In genomic region chr5:178210073-178210526, GRCh38 we compare ENCODE assay signal across 20 cellular contexts. TPM values are rescaled to one million over a fixed set of nuclear protein-coding genes. Genes with fewer than 3 reads are reported as not detected.
A peak's percentile ranks its signal among the peaks of the same experiment; 100 is the strongest.
DNase-seq lines count a peak whose midpoint lies in the region; ATAC-seq and TF ChIP-seq lines count a peak whose summit lies in the region.
"Had no signal": no experiment of that assay in that cellular context is flagged by ENCODE, and none has a peak within 500 bp of the region (broad histone marks: within the 10 kb centered on the region; RNA-seq: fewer than 3 reads in every experiment).

No MANE protein-coding gene starts in this region.

- TF ChIP-seq CTCF in endodermal cell (conservative IDR thresholded peaks at IDR 0.05) = no peak

- no peaks in the 10 kb centered on the region for H3K9me3 Mint-ChIP-seq in activated naive CD4-positive, alpha-beta T cell treated with anti-CD3 and anti-CD28 coated beads, Interleukin-2, amount 50 U/mL, for 72 hours
- no peaks in the 10 kb centered on the region for H3K9me3 Mint-ChIP-seq in activated naive CD4-positive, alpha-beta T cell treated with anti-CD3 and anti-CD28 coated beads for 36 hours
- no peaks in the 10 kb centered on the region for H3K9me3 Mint-ChIP-seq in endodermal cell
- H3K9me3 Mint-ChIP-seq in stimulated activated naive B cell treated with anti-CD40 and anti-IgM and Interleukin-4, amounts not matched to agents 10 μg/mL and 1 μg/mL and 100 μg/mL, for 72 hours = no peaks in the 10 kb centered on the region
- H3K9me3 Mint-ChIP-seq: CD8-positive, alpha-beta T cell; naive thymus-derived CD4-positive, alpha-beta T cell; T-helper 2 cell treated with Interferon-gamma antibody and Interleukin-4, amounts not matched to agents 5 μg/mL and 100 μg/mL, for 36 hours had no signal

- peak overlapping the region; percentile 74 to 96 for H3K27ac Mint-ChIP-seq in activated naive CD4-positive, alpha-beta T cell treated with anti-CD3 and anti-CD28 coated beads, Interleukin-2, amount 50 U/mL, for 72 hours
- no peak overlapping the region for H3K27ac Mint-ChIP-seq in activated naive CD4-positive, alpha-beta T cell treated with anti-CD3 and anti-CD28 coated beads for 36 hours
- H3K27ac Mint-ChIP-seq in T-helper 17 cell (peak overlapping the region; percentile 47), endodermal cell (peak overlapping the region; percentile 30)
- peak overlapping the region; percentile 84 for H3K27ac Mint-ChIP-seq in stimulated activated naive B cell treated with anti-CD40 and anti-IgM and Interleukin-4, amounts not matched to agents 10 μg/mL and 1 μg/mL and 100 μg/mL, for 72 hours
- H3K27ac Mint-ChIP-seq: CD8-positive, alpha-beta T cell; T-helper 2 cell treated with Interferon-gamma antibody and Interleukin-4, amounts not matched to agents 5 μg/mL and 100 μg/mL, for 36 hours had no signal

- no peak overlapping the region for H3K27ac ChIP-seq in endodermal cell (ENCODE audit: low read depth, low read length)
- H3K27ac ChIP-seq: lower lobe of right lung, SJSA1, upper lobe of right lung had no signal

- H3K36me3 Mint-ChIP-seq in activated naive CD4-positive, alpha-beta T cell treated with anti-CD3 and anti-CD28 coated beads, Interleukin-2, amount 50 U/mL, for 72 hours = peaks cover 46 to 52% of the 10 kb centered on the region in 2 donors
- peaks cover 74% of the 10 kb centered on the region for H3K36me3 Mint-ChIP-seq in activated naive CD4-positive, alpha-beta T cell treated with anti-CD3 and anti-CD28 coated beads for 36 hours (ENCODE audit: low read depth)
- H3K36me3 Mint-ChIP-seq in T-helper 17 cell (ENCODE audit: low read depth) (peaks cover 10% of the 10 kb centered on the region), endodermal cell (ENCODE audit: low read depth) (peaks cover 85% of the 10 kb centered on the region)
- peaks cover 54 to 80% of the 10 kb centered on the region in 2 donors for H3K36me3 Mint-ChIP-seq in stimulated activated naive B cell treated with anti-CD40 and anti-IgM and Interleukin-4, amounts not matched to agents 10 μg/mL and 1 μg/mL and 100 μg/mL, for 72 hours

- H3K27me3 Mint-ChIP-seq in activated naive CD4-positive, alpha-beta T cell treated with anti-CD3 and anti-CD28 coated beads for 36 hours (ENCODE audit: low read depth) = no peaks in the 10 kb centered on the region
- no peaks in the 10 kb centered on the region for H3K27me3 Mint-ChIP-seq in T-helper 17 cell
- no peaks in the 10 kb centered on the region for H3K27me3 Mint-ChIP-seq in endodermal cell (ENCODE audit: insufficient read depth)
- H3K27me3 Mint-ChIP-seq in stimulated activated naive B cell treated with anti-CD40 and anti-IgM and Interleukin-4, amounts not matched to agents 10 μg/mL and 1 μg/mL and 100 μg/mL, for 72 hours = no peaks in the 10 kb centered on the region
- H3K27me3 Mint-ChIP-seq: naive thymus-derived CD4-positive, alpha-beta T cell had no signal

- H3K9me3 ChIP-seq in T-helper 17 cell (ENCODE audit: control insufficient read depth, low read length, poor library complexity, severe bottlenecking) (no peaks in the 10 kb centered on the region), endodermal cell (ENCODE audit: control insufficient read depth, low read length) (no peaks in the 10 kb centered on the region)
- H3K9me3 ChIP-seq: lower lobe of right lung, SJSA1, upper lobe of right lung had no signal

- no peak overlapping the region for H3K4me3 ChIP-seq in endodermal cell (ENCODE audit: low read length)
- H3K4me3 ChIP-seq: lower lobe of right lung, SJSA1, upper lobe of right lung had no signal

- CTCF ChIA-PET in activated naive CD4-positive, alpha-beta T cell treated with anti-CD3 and anti-CD28 coated beads for 36 hours (lab: Charles Lee) = no interaction called here

- H3K4me1 Mint-ChIP-seq in activated naive CD4-positive, alpha-beta T cell treated with anti-CD3 and anti-CD28 coated beads for 36 hours (ENCODE audit: low read depth) = peaks cover 37% of the 10 kb centered on the region
- peaks cover 39% of the 10 kb centered on the region for H3K4me1 Mint-ChIP-seq in T-helper 17 cell
- H3K4me1 Mint-ChIP-seq in endodermal cell = peaks cover 16% of the 10 kb centered on the region
- H3K4me1 Mint-ChIP-seq in stimulated activated naive B cell treated with anti-CD40 and anti-IgM and Interleukin-4, amounts not matched to agents 10 μg/mL and 1 μg/mL and 100 μg/mL, for 72 hours = peaks cover 42 to 69% of the 10 kb centered on the region in 2 donors

- no peaks in the 10 kb centered on the region for H3K27me3 ChIP-seq in endodermal cell (ENCODE audit: control insufficient read depth, insufficient read depth, low read length, poor library complexity, severe bottlenecking)
- H3K27me3 ChIP-seq: SJSA1, upper lobe of right lung had no signal

- no peak overlapping the region for H3K9ac ChIP-seq in endodermal cell (ENCODE audit: extremely low read depth, low read length, poor library complexity, severe bottlenecking)

- no peaks in the 10 kb centered on the region for H3K4me1 ChIP-seq in endodermal cell (ENCODE audit: control insufficient read depth, insufficient read depth, low read length)

- no peak for DNase-seq in activated naive CD4-positive, alpha-beta T cell treated with anti-CD3 and anti-CD28 coated beads, Interleukin-2, amount 50 U/mL, for 72 hours (ENCODE audit: low spot score in 2 of 2)
- no peak for DNase-seq in activated naive CD4-positive, alpha-beta T cell treated with anti-CD3 and anti-CD28 coated beads for 36 hours
- DNase-seq in T-helper 17 cell (no peak), endodermal cell (peak; percentile 47), NCI-H2171 (lab: John Stamatoyannopoulos, UW) (no peak)
- DNase-seq in stimulated activated naive B cell treated with anti-CD40 and anti-IgM and Interleukin-4, amounts not matched to agents 10 μg/mL and 1 μg/mL and 100 μg/mL, for 72 hours = no peak
- DNase-seq: activated naive CD4-positive, alpha-beta T cell treated with anti-CD3 and anti-CD28 coated beads, Interleukin-2, amount 50 U/mL, for 16 hours; CD8-positive, alpha-beta T cell; lower lobe of right lung; naive thymus-derived CD4-positive, alpha-beta T cell; NCI-H1105 treated with DMSO at 0.1 percent for 48 hours; NCI-H69; OCI-M1; stimulated activated naive CD8-positive, alpha-beta T cell treated with anti-CD3 and anti-CD28 coated beads, Interleukin-15, Interleukin-2, amounts not matched to agents 100 U/mL and 50 U/mL, for 24 hours; upper lobe of right lung had no signal

- H3K4me3 Mint-ChIP-seq in activated naive CD4-positive, alpha-beta T cell treated with anti-CD3 and anti-CD28 coated beads for 36 hours = no peak overlapping the region
- no peak overlapping the region for H3K4me3 Mint-ChIP-seq in T-helper 17 cell
- H3K4me3 Mint-ChIP-seq in endodermal cell = no peak overlapping the region
- H3K4me3 Mint-ChIP-seq in stimulated activated naive B cell treated with anti-CD40 and anti-IgM and Interleukin-4, amounts not matched to agents 10 μg/mL and 1 μg/mL and 100 μg/mL, for 72 hours = peak overlapping the region in 1 of 2 donors; percentile 44
- H3K4me3 Mint-ChIP-seq: CD8-positive, alpha-beta T cell; naive thymus-derived CD4-positive, alpha-beta T cell; T-helper 2 cell treated with Interferon-gamma antibody and Interleukin-4, amounts not matched to agents 5 μg/mL and 100 μg/mL, for 36 hours had no signal

- WGBS in endodermal cell (ENCODE audit: insufficient coverage in 1 of 2, insufficient read length in 1 of 2), 2 experiments = 95 to 99% methylated on average over 12 to 18 of the region's 18 CpGs

- H3K36me3 ChIP-seq in endodermal cell (ENCODE audit: control insufficient read depth, insufficient read depth, low read length) = peaks cover 98% of the 10 kb centered on the region

- intact Hi-C loops in activated naive CD4-positive, alpha-beta T cell treated with anti-CD3 and anti-CD28 coated beads for 36 hours (cut with micrococcal nuclease) = no loop called here

- no peak for ATAC-seq in activated naive CD4-positive, alpha-beta T cell treated with anti-CD3 and anti-CD28 coated beads, Interleukin-2, amount 50 U/mL, for 72 hours
- ATAC-seq in T-helper 17 cell (no peak), esophagus mucosa (no peak), HG02981 (IDR thresholded peaks at IDR 0.05; ENCODE audit: unreplicated experiment) (no peak)
- ATAC-seq in stimulated activated naive B cell treated with anti-CD40 and anti-IgM and Interleukin-4, amounts not matched to agents 10 μg/mL and 1 μg/mL and 100 μg/mL, for 72 hours (replicated peaks) = no peak
- ATAC-seq: CD8-positive, alpha-beta T cell; lower lobe of right lung; naive thymus-derived CD4-positive, alpha-beta T cell; stimulated activated naive CD8-positive, alpha-beta T cell treated with anti-CD3 and anti-CD28 coated beads, Interleukin-15, Interleukin-2, amounts not matched to agents 100 U/mL and 50 U/mL, for 24 hours; upper lobe of right lung had no signal

RNA-seq across cellular contexts. Expression of gene HNRNPAB, which starts 5.8 kb away (rescaled TPM):
- total RNA-seq in activated naive CD4-positive, alpha-beta T cell treated with anti-CD3 and anti-CD28 coated beads, Interleukin-2, amount 50 U/mL, for 72 hours = 100 to 1,000 TPM; 232 to 253 TPM
- total RNA-seq in activated naive CD4-positive, alpha-beta T cell treated with anti-CD3 and anti-CD28 coated beads for 36 hours = 100 to 1,000 TPM; 251 to 262 TPM
- total RNA-seq in T-helper 17 cell (10 to 100 TPM; 89.5 to 90.5 TPM), endodermal cell (100 to 1,000 TPM; 343 to 353 TPM), esophagus mucosa (153 TPM)
- polyA plus RNA-seq in endodermal cell (2013, experiment 1 of 2) = 268 TPM
- polyA plus RNA-seq in endodermal cell (2013, experiment 2 of 2) = 254 TPM

RNA-seq across cellular contexts. Expression of gene PHYKPL, which starts 22.5 kb away (rescaled TPM):
- total RNA-seq in activated naive CD4-positive, alpha-beta T cell treated with anti-CD3 and anti-CD28 coated beads, Interleukin-2, amount 50 U/mL, for 72 hours = 10 to 100 TPM; 51.1 to 97.6 TPM
- total RNA-seq in activated naive CD4-positive, alpha-beta T cell treated with anti-CD3 and anti-CD28 coated beads for 36 hours = 10 to 100 TPM; 50.9 to 51.2 TPM
- 100 to 1,000 TPM in 1 of 2 donors, 10 to 100 TPM in 1; 86.9 to 107 TPM for total RNA-seq in T-helper 17 cell
- total RNA-seq in endodermal cell = 10 to 100 TPM; 59.9 to 82.5 TPM
- 40.5 TPM for polyA plus RNA-seq in endodermal cell (2013, experiment 1 of 2)
- 37.3 TPM for polyA plus RNA-seq in endodermal cell (2013, experiment 2 of 2)
- 26.8 TPM for total RNA-seq in esophagus mucosa

RNA-seq across cellular contexts. Expression of gene GMCL2, which starts 22.9 kb away (rescaled TPM):
- not detected for total RNA-seq in activated naive CD4-positive, alpha-beta T cell treated with anti-CD3 and anti-CD28 coated beads, Interleukin-2, amount 50 U/mL, for 72 hours
- total RNA-seq in activated naive CD4-positive, alpha-beta T cell treated with anti-CD3 and anti-CD28 coated beads for 36 hours = not detected
- total RNA-seq in T-helper 17 cell (not detected), endodermal cell (not detected), esophagus mucosa (not detected)
- polyA plus RNA-seq in endodermal cell (2013, experiment 1 of 2) = not detected
- polyA plus RNA-seq in endodermal cell (2013, experiment 2 of 2) = not detected
- total RNA-seq: CD8-positive, alpha-beta T cell; LHCN-M2; lower lobe of right lung; naive thymus-derived CD4-positive, alpha-beta T cell; SJSA1; upper lobe of right lung had no signal
- polyA plus RNA-seq: naive thymus-derived CD4-positive, alpha-beta T cell had no signal

RNA-seq across cellular contexts. Expression of gene NHP2, which starts 56.4 kb away (rescaled TPM):
- total RNA-seq in activated naive CD4-positive, alpha-beta T cell treated with anti-CD3 and anti-CD28 coated beads, Interleukin-2, amount 50 U/mL, for 72 hours = 100 to 1,000 TPM; 191 to 220 TPM
- total RNA-seq in activated naive CD4-positive, alpha-beta T cell treated with anti-CD3 and anti-CD28 coated beads for 36 hours = 100 to 1,000 TPM; 289 to 298 TPM
- 10 to 100 TPM; 62.2 to 62.4 TPM for total RNA-seq in T-helper 17 cell
- total RNA-seq in endodermal cell = 100 to 1,000 TPM; 174 to 176 TPM
- 151 TPM for polyA plus RNA-seq in endodermal cell (2013, experiment 1 of 2)
- 140 TPM for polyA plus RNA-seq in endodermal cell (2013, experiment 2 of 2)
- 179 TPM for total RNA-seq in esophagus mucosa
